In the genomic region with DNA sequence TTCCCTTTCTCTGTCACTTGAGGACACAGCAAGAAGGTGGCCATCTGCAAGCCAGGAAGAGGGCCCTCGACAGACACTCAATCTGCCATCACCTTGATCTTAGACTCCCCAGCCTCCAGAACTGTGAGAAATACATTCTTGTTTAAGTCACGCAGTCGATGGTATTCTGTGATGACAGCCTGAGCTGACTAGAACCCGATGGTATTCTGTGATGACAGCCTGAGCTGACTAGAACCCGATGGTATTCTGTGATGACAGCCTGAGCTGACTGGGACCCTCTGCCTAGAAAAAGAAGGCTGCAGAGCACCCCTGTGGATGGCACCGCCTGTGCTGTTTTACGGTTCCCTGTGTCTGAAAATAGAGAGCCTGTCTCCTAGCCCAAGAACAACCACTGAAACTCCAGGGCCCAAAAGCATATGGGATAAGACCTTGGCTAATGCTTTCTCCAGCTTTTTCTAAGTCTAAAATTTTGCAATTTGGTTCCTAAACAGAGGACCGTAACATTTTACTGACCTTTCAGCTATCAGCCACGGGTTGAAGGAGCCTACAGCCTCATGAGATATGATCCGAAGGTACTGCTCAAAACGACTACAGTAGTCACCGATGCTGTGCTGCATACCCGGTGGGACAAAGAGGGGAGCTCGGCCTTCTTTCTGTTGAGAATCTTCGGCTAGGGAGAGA, we compare ENCODE assay signal across 1 cellular context.
TF ChIP-seq lines count a peak whose summit lies in the region.

No MANE protein-coding gene starts in this region.

TF ChIP-seq in SK-N-SH treated with all-trans-retinoic acid at 6 μM for 48 hours, 23 proteins besides CTCF, POLR2A, EP300 and RAD21 (continued from another document):
- TF ChIP-seq, protein P1, sequence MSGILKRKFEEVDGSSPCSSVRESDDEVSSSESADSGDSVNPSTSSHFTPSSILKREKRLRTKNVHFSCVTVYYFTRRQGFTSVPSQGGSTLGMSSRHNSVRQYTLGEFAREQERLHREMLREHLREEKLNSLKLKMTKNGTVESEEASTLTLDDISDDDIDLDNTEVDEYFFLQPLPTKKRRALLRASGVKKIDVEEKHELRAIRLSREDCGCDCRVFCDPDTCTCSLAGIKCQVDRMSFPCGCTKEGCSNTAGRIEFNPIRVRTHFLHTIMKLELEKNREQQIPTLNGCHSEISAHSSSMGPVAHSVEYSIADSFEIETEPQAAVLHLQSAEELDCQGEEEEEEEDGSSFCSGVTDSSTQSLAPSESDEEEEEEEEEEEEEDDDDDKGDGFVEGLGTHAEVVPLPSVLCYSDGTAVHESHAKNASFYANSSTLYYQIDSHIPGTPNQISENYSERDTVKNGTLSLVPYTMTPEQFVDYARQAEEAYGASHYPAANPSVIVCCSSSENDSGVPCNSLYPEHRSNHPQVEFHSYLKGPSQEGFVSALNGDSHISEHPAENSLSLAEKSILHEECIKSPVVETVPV (CRISPR knock-in tag; IDR thresholded peaks at IDR 0.05) = no peak
- TF ChIP-seq OSR1 (CRISPR knock-in tag; IDR thresholded peaks at IDR 0.05) = no peak
- TF ChIP-seq CSDC2 (CRISPR knock-in tag; IDR thresholded peaks at IDR 0.05) = no peak
- TF ChIP-seq ZNF565 (CRISPR knock-in tag; conservative IDR thresholded peaks at IDR 0.05; ENCODE audit: low read depth) = no peak
